ENCODE assay signal across 1 cellular context in genomic region chr6:158972241-158973233, GRCh38.
TF ChIP-seq lines count a peak whose summit lies in the region.

No MANE protein-coding gene starts in this region.

TF ChIP-seq in HepG2, 621 proteins besides CTCF, POLR2A, EP300 and RAD21 (continued from another document):
- peak; percentile 24; the same call in 1 of the 2 replicates for TF ChIP-seq ZBTB25 (CRISPR knock-in tag; IDR thresholded peaks at IDR 0.05)
